ENCODE assay signal across 29 cellular contexts in genomic region chr2:56361844-56362243, GRCh38.
"Had no signal": no experiment of that assay in that cellular context is flagged by ENCODE, and none has a peak within 500 bp of the region (broad histone marks: within the 10 kb centered on the region; RNA-seq: fewer than 3 reads in every experiment).

No MANE protein-coding gene starts in this region.

- H3K27ac ChIP-seq: brain microvascular endothelial cell, WERI-Rb-1 had no signal

- H3K36me3 ChIP-seq: brain microvascular endothelial cell, WERI-Rb-1 had no signal

- DNase-seq: activated B cell treated with CpG ODN at 0.5 μM for 24 hours; activated CD4-positive, alpha-beta T cell treated with anti-CD3 and anti-CD28 coated beads for 48 hours; activated CD4-positive, alpha-beta T cell treated with anti-CD3 and anti-CD28 coated beads, Interleukin-2, amount 50 U/mL, for 1 hour; activated CD4-positive, alpha-beta T cell treated with anti-CD3 and anti-CD28 coated beads, Interleukin-2, amount 50 U/mL, for 48 hours; activated CD8-positive, alpha-beta memory T cell treated with anti-CD3 and anti-CD28 coated beads for 24 hours; activated CD8-positive, alpha-beta T cell treated with anti-CD3 and anti-CD28 coated beads for 36 hours; activated effector memory CD4-positive, alpha-beta T cell treated with Interleukin-2 at 50 U/mL for 16 hours; activated gamma-delta T cell treated with Interleukin-2 at 50 U/mL for 16 hours; activated naive CD4-positive, alpha-beta T cell treated with anti-CD3 and anti-CD28 coated beads, Interleukin-2, amount 50 U/mL, for 16 hours; activated naive CD4-positive, alpha-beta T cell treated with Interleukin-2 at 50 U/mL for 16 hours; activated T-cell treated with anti-CD3 and anti-CD28 coated beads, Interleukin-2, amount 50 U/mL, for 4 hours; amniotic stem cell; anterior cingulate cortex; brain microvascular endothelial cell; effector memory CD4-positive, alpha-beta T cell; endodermal cell; foreskin fibroblast; head of caudate nucleus; T-helper 1 cell; T-helper 17 cell; T1000; WERI-Rb-1 had no signal

- FAIRE-seq: astrocyte, bronchial epithelial cell, colon, frontal cortex had no signal

- H3K27me3 ChIP-seq: brain microvascular endothelial cell had no signal

- ATAC-seq: activated CD4-positive, CD25-positive, alpha-beta regulatory T cell treated with anti-CD3 and anti-CD28 coated beads, Interleukin-2, amount 50 U/mL, for 24 hours; activated CD8-positive, alpha-beta T cell treated with anti-CD3 and anti-CD28 coated beads for 36 hours; activated T-helper 17 cell treated with anti-CD3 and anti-CD28 coated beads, Interleukin-2, amount 50 U/mL, for 72 hours; esophagus mucosa; T-helper 17 cell had no signal
